In the genomic region with DNA sequence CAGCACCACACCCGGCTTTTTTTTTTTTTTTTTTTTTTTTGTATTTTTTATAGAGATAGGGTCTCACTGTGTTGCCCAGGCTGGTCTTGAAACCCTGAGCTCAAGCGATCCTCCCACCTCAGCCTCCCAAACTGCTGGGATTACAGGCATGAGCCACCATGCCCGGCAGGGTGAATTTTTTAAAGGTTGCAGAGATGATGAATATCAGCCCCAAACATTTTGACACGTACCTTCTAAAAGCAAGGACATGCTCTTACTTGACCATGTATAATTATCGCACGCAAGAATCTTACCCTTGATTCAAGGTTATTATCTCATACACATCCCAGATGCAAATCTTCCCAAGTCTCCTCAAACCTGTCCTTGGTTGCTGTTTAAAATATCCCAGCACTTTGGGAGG, we compare ENCODE assay signal across 6 cellular contexts. TPM values are rescaled to one million over a fixed set of nuclear protein-coding genes. Genes with fewer than 3 reads are reported as not detected.
"Had no signal": no experiment of that assay in that cellular context is flagged by ENCODE, and none has a peak within 500 bp of the region (broad histone marks: within the 10 kb centered on the region; RNA-seq: fewer than 3 reads in every experiment).

No MANE protein-coding gene starts in this region.

- ATAC-seq: GM23338 had no signal

- DNase-seq: H9, HCEC 1CT, IMR-90 had no signal

RNA-seq across cellular contexts. Expression of gene FOXC2, which starts 4.3 kb away (rescaled TPM):
- total RNA-seq: GM23338, H9, HT-29 had no signal
- polyA plus RNA-seq: H1 had no signal

RNA-seq across cellular contexts. Expression of gene FOXL1, which starts 16.0 kb away (rescaled TPM):
- total RNA-seq: H1 had no signal
- polyA plus RNA-seq: GM23338 had no signal

RNA-seq across cellular contexts. Expression of gene FOXF1, which starts 52.0 kb away (rescaled TPM):
- total RNA-seq: H1, H9, HT-29 had no signal
